8 cellular contexts compared by ENCODE assay signal in genomic region chr4:79917246-79917645, GRCh38.
DNase-seq lines count a peak whose midpoint lies in the region; ATAC-seq and TF ChIP-seq lines count a peak whose summit lies in the region.

No MANE protein-coding gene starts in this region.

- no peaks in the 10 kb centered on the region for H3K4me1 ChIP-seq in testis

- no peaks in the 10 kb centered on the region for H3K9me3 ChIP-seq in SU-DHL-6 (ENCODE audit: insufficient read depth, low read length)
- H3K9me3 ChIP-seq in testis, result no peaks in the 10 kb centered on the region

- H3K4me2 ChIP-seq in SU-DHL-6 (ENCODE audit: low read depth, low read length, poor library complexity, severe bottlenecking), result no peak overlapping the region

- H3K27ac ChIP-seq in SU-DHL-6 (ENCODE audit: low read depth, low read length) (no peak overlapping the region), testis (no peak overlapping the region)

- in situ Hi-C loops in astrocyte of the spinal cord (cut with HindIII; ENCODE audit: low sequenced_read_pairs), result no loop called here

- no peak for TF ChIP-seq POLR2A in testis (IDR thresholded peaks at IDR 0.05)

- H3K27me3 ChIP-seq in SU-DHL-6 (ENCODE audit: low read length) (no peaks in the 10 kb centered on the region), testis (no peaks in the 10 kb centered on the region)

- H2AFZ ChIP-seq in SU-DHL-6 (ENCODE audit: low read depth, low read length, severe bottlenecking), result no peak overlapping the region

- ATAC-seq in GM19463 (IDR thresholded peaks at IDR 0.05; ENCODE audit: unreplicated experiment) (peak; percentile 72), left lobe of liver (peak; percentile 74)

- DNase-seq in D341Med (ENCODE audit: low spot score), result peak; percentile 69
- DNase-seq in HK-2 (ENCODE audit: unreplicated experiment), result peak; percentile 41
- peak; percentile 41 for DNase-seq in astrocyte of the spinal cord (ENCODE audit: low read depth, low spot score)
- DNase-seq in left lobe of liver (ENCODE audit: low spot score), result no peak
- peak; percentile 46 for DNase-seq in testis
- no peak for DNase-seq in NCI-H1048 (lab: John Stamatoyannopoulos, UW)

- H3K79me2 ChIP-seq in SU-DHL-6 (ENCODE audit: insufficient read depth, low read length), result no peaks in the 10 kb centered on the region

- H3K36me3 ChIP-seq in SU-DHL-6 (ENCODE audit: low read length), result no peaks in the 10 kb centered on the region
- no peaks in the 10 kb centered on the region for H3K36me3 ChIP-seq in testis (ENCODE audit: low read depth, missing control alignments)

- 100% methylated on average over 1 of the region's 1 CpG for WGBS in testis, 2 donors

- H3K9me2 ChIP-seq in SU-DHL-6 (replicated peaks; ENCODE audit: insufficient read depth, low read length), result no peaks in the 10 kb centered on the region

- TF ChIP-seq CTCF in SU-DHL-6 (IDR thresholded peaks at IDR 0.05; ENCODE audit: insufficient read depth, low read length, poor library complexity, severe bottlenecking) (peak; percentile 39), astrocyte of the spinal cord (IDR thresholded peaks at IDR 0.05; ENCODE audit: low read depth, low read length) (peak; percentile 66), testis (IDR thresholded peaks at IDR 0.05) (peak in 2 of 3 experiments; percentile 5 to 43)

- H3K4me3 ChIP-seq in SU-DHL-6 (ENCODE audit: insufficient read depth, low read length, poor library complexity, severe bottlenecking) (no peak overlapping the region), astrocyte of the spinal cord (ENCODE audit: low read depth, low read length) (no peak overlapping the region), testis (no peak overlapping the region)

- H4K20me1 ChIP-seq in SU-DHL-6 (ENCODE audit: low read depth, low read length), result no peaks in the 10 kb centered on the region

- H3F3A ChIP-seq in SU-DHL-6 (ENCODE audit: insufficient read depth), result no peaks in the 10 kb centered on the region

- H3K9ac ChIP-seq in SU-DHL-6 (ENCODE audit: low read length), result no peak overlapping the region

- intact Hi-C loops in testis (cut with DNase I; ENCODE audit: low total_unique reads), result no loop called here

Comparison
In these comparisons a context has a peak if more than half of its experiments do, and no peak if none do; other contexts are left out.
1. DNase-seq: peak in D341Med (single experiment), HK-2 (single experiment), astrocyte of the spinal cord (single experiment) and testis (single experiment); none in left lobe of liver (single experiment) and NCI-H1048 (single experiment).
2. Peak in every context shown above with its lines, with median percentiles within 50 percentile points of each other: CTCF ChIP-seq.